In the genomic region with DNA sequence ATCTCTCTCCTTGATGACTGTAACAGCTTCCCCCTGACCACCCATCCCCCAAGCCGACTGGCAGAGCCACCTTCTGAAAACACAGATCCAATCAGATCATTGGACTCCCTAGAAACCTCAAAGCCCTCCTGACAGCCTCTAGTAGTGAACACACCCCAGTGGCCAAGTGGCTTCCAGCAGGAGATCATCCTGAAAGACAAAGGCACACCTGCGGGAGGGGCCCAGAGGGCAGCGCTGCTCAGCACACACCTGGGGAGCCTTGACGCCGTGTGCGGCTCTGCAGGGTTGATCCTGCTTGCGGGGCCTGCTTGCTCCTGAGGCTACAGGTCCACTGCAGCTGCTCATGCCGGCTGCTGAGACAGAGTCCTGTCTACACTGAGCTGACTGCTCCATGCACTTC, we compare ENCODE assay signal across 14 cellular contexts. TPM values are rescaled to one million over a fixed set of nuclear protein-coding genes. Genes with fewer than 3 reads are reported as not detected.
DNase-seq lines count a peak whose midpoint lies in the region; ATAC-seq, FAIRE-seq and TF ChIP-seq lines count a peak whose summit lies in the region.
"Had no signal": no experiment of that assay in that cellular context is flagged by ENCODE, and none has a peak within 500 bp of the region (broad histone marks: within the 10 kb centered on the region; RNA-seq: fewer than 3 reads in every experiment).

No MANE protein-coding gene starts in this region.

- CTCF ChIA-PET in Panc1 (lab: Charles Lee), result no interaction called here

- H3K27ac ChIP-seq in Panc1 (ENCODE audit: low read length), result 0 out of 2 replicates have a peak overlapping the region, but pooled peaks have one; percentile 39

- TF ChIP-seq CTCF in Panc1 (IDR thresholded peaks at IDR 0.05), result no peak

- no peak overlapping the region for H3K4me3 ChIP-seq in Panc1 (ENCODE audit: low read depth in 2 of 2, low read length in 2 of 2)

- TF ChIP-seq POLR2A in GM12891 (IDR thresholded peaks at IDR 0.05; ENCODE audit: low read depth, low read length), result no peak

- intact Hi-C loops in Panc1 (cut with micrococcal nuclease; ENCODE audit: unreplicated experiment), result no loop called here
- intact Hi-C loops in left colon (cut with DNase I, micrococcal nuclease), result no loop called here

- TSS peak; percentile 34 for BruUV-seq in Panc1 (replicated peaks; lab: Mats Ljungman, UMichigan)

- in situ Hi-C loops in Panc1 (cut with HindIII; ENCODE audit: low pct_unique_long_range_greater_than_20kb, low sequenced_read_pairs), result no loop called here

- DNase-seq in DMS153 treated with DMSO at 0.1 percent for 48 hours (lab: John Stamatoyannopoulos, UW; ENCODE audit: unreplicated experiment) (peak; percentile 83), NCI-H1092 treated with DMSO at 0.1 percent for 48 hours (lab: John Stamatoyannopoulos, UW) (peak; percentile 70), Panc1 (ENCODE audit: low read depth, low spot score) (no peak), left colon (no peak), pons (ENCODE audit: low spot score) (no peak), 8988T (no peak), GM12891 (ENCODE audit: insufficient read length, low spot score) (no peak), nucleus accumbens (lab: John Stamatoyannopoulos, UW) (no peak)
- DNase-seq: activated CD4-positive, CD25-positive, alpha-beta regulatory T cell treated with anti-CD3 and anti-CD28 coated beads, Interleukin-2, amount 50 U/mL, for 72 hours; hippocampal formation; occipital lobe had no signal

- POLR2A ChIA-PET in Panc1 (lab: Charles Lee), result no interaction called here

- ATAC-seq in Panc1 (no peak), left colon (peak; percentile 74)

- peaks cover 5% of the 10 kb centered on the region for H3K36me3 ChIP-seq in Panc1 (ENCODE audit: control insufficient read depth, insufficient read depth, low read length)

- no peaks in the 10 kb centered on the region for H3K9me3 ChIP-seq in Panc1 (ENCODE audit: control insufficient read depth, insufficient read depth, low read depth, low read length)

- FAIRE-seq in GM12891 (lab: Jason Lieb, UNC), result no peak
- FAIRE-seq: bronchial epithelial cell, endothelial cell of umbilical vein, H54 had no signal

- H3K27me3 ChIP-seq in Panc1 (ENCODE audit: control insufficient read depth, insufficient read depth, low read length), result no peaks in the 10 kb centered on the region

- peaks cover 11% of the 10 kb centered on the region; the same call in 1 of the 2 replicates for H3K4me1 ChIP-seq in Panc1 (ENCODE audit: control insufficient read depth, insufficient read depth, low read length)

TF ChIP-seq in GM12891, 5 proteins besides CTCF, POLR2A, EP300 and RAD21:
- TF ChIP-seq PAX5 (IDR thresholded peaks at IDR 0.05; ENCODE audit: insufficient read depth, low read length, severe bottlenecking) (no peak), SPI1 (IDR thresholded peaks at IDR 0.05; ENCODE audit: low read depth, low read length) (no peak), POLR2AphosphoS5 (IDR thresholded peaks at IDR 0.05; ENCODE audit: low read depth, low read length) (no peak), POU2F2 (IDR thresholded peaks at IDR 0.05; ENCODE audit: low read depth, low read length) (no peak), TAF1 (IDR thresholded peaks at IDR 0.05; ENCODE audit: low read depth, low read length) (no peak)

RNA-seq across cellular contexts. Expression of a gene that starts 41.5 kb away (rescaled TPM):
- total RNA-seq in Panc1 (2021; ENCODE audit: unreplicated experiment), result 42.0 TPM
- polyA plus RNA-seq in Panc1 (2012; ENCODE audit: insufficient read length), result 56.7 TPM
- 10 to 100 TPM; 13.7 to 16.1 TPM for total RNA-seq in left colon
- 6.2 TPM for polyA plus RNA-seq in GM12891 (2012; ENCODE audit: low read depth, missing spikeins)

RNA-seq across cellular contexts. Expression of a gene that starts 41.7 kb away (rescaled TPM):
- total RNA-seq in Panc1 (2021; ENCODE audit: unreplicated experiment) (86.6 TPM), left colon (100 to 1,000 TPM in 1 of 2 donors, 10 to 100 TPM in 1; 98.7 to 104 TPM)
- polyA plus RNA-seq in Panc1 (2012; ENCODE audit: insufficient read length), result 125 TPM
- 37.0 TPM for polyA plus RNA-seq in GM12891 (2012; ENCODE audit: low read depth, missing spikeins)

Comparison
In these comparisons a context has a peak if more than half of its experiments do, and no peak if none do; other contexts are left out.
1. DNase-seq: peak in DMS153 treated with DMSO at 0.1 percent for 48 hours (single experiment) and NCI-H1092 treated with DMSO at 0.1 percent for 48 hours (single experiment); none in Panc1 (single experiment), left colon (0 of 2), pons (single experiment), 8988T (single experiment), GM12891 (single experiment) and nucleus accumbens (0 of 56).